ENCODE assay signal across 1 cellular context in the genomic region with DNA sequence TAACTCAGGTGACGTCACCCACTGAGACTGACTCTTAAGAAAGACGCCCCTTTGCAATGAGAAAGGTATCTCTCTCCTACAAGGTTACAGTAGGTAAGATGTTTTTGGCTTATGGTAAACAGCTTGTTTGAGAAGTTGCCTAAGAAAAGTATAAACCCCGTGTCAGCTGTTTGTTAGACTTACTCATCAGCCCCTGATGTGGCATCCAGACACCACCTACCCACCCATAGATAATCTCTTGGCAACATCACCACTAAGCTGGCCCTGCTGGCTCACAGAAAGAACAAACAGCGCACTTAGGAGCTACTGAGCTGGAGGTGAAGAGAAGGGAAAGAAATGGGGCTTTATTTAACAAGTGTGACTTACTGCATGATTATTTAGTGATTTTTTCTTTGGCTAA.
TF ChIP-seq lines count a peak whose summit lies in the region.

No MANE protein-coding gene starts in this region.

TF ChIP-seq in H1, 55 proteins besides CTCF, POLR2A, EP300 and RAD21 (continued from another document):
- TF ChIP-seq, protein P1, sequence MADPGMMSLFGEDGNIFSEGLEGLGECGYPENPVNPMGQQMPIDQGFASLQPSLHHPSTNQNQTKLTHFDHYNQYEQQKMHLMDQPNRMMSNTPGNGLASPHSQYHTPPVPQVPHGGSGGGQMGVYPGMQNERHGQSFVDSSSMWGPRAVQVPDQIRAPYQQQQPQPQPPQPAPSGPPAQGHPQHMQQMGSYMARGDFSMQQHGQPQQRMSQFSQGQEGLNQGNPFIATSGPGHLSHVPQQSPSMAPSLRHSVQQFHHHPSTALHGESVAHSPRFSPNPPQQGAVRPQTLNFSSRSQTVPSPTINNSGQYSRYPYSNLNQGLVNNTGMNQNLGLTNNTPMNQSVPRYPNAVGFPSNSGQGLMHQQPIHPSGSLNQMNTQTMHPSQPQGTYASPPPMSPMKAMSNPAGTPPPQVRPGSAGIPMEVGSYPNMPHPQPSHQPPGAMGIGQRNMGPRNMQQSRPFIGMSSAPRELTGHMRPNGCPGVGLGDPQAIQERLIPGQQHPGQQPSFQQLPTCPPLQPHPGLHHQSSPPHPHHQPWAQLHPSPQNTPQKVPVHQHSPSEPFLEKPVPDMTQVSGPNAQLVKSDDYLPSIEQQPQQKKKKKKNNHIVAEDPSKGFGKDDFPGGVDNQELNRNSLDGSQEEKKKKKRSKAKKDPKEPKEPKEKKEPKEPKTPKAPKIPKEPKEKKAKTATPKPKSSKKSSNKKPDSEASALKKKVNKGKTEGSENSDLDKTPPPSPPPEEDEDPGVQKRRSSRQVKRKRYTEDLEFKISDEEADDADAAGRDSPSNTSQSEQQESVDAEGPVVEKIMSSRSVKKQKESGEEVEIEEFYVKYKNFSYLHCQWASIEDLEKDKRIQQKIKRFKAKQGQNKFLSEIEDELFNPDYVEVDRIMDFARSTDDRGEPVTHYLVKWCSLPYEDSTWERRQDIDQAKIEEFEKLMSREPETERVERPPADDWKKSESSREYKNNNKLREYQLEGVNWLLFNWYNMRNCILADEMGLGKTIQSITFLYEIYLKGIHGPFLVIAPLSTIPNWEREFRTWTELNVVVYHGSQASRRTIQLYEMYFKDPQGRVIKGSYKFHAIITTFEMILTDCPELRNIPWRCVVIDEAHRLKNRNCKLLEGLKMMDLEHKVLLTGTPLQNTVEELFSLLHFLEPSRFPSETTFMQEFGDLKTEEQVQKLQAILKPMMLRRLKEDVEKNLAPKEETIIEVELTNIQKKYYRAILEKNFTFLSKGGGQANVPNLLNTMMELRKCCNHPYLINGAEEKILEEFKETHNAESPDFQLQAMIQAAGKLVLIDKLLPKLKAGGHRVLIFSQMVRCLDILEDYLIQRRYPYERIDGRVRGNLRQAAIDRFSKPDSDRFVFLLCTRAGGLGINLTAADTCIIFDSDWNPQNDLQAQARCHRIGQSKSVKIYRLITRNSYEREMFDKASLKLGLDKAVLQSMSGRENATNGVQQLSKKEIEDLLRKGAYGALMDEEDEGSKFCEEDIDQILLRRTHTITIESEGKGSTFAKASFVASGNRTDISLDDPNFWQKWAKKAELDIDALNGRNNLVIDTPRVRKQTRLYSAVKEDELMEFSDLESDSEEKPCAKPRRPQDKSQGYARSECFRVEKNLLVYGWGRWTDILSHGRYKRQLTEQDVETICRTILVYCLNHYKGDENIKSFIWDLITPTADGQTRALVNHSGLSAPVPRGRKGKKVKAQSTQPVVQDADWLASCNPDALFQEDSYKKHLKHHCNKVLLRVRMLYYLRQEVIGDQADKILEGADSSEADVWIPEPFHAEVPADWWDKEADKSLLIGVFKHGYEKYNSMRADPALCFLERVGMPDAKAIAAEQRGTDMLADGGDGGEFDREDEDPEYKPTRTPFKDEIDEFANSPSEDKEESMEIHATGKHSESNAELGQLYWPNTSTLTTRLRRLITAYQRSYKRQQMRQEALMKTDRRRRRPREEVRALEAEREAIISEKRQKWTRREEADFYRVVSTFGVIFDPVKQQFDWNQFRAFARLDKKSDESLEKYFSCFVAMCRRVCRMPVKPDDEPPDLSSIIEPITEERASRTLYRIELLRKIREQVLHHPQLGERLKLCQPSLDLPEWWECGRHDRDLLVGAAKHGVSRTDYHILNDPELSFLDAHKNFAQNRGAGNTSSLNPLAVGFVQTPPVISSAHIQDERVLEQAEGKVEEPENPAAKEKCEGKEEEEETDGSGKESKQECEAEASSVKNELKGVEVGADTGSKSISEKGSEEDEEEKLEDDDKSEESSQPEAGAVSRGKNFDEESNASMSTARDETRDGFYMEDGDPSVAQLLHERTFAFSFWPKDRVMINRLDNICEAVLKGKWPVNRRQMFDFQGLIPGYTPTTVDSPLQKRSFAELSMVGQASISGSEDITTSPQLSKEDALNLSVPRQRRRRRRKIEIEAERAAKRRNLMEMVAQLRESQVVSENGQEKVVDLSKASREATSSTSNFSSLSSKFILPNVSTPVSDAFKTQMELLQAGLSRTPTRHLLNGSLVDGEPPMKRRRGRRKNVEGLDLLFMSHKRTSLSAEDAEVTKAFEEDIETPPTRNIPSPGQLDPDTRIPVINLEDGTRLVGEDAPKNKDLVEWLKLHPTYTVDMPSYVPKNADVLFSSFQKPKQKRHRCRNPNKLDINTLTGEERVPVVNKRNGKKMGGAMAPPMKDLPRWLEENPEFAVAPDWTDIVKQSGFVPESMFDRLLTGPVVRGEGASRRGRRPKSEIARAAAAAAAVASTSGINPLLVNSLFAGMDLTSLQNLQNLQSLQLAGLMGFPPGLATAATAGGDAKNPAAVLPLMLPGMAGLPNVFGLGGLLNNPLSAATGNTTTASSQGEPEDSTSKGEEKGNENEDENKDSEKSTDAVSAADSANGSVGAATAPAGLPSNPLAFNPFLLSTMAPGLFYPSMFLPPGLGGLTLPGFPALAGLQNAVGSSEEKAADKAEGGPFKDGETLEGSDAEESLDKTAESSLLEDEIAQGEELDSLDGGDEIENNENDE (IDR thresholded peaks at IDR 0.05; ENCODE audit: insufficient replicate concordance, low read length) = no peak
- TF ChIP-seq TEAD4 (IDR thresholded peaks at IDR 0.05; ENCODE audit: low read depth, low read length) (no peak), KDM4A (IDR thresholded peaks at IDR 0.05; ENCODE audit: low read depth, low read length, severe bottlenecking) (no peak), SAP30 (IDR thresholded peaks at IDR 0.05; ENCODE audit: insufficient read depth, insufficient replicate concordance, low read length) (no peak)
